9 cellular contexts compared by ENCODE assay signal in genomic region chr11:99739464-99740089, GRCh38.
DNase-seq lines count a peak whose midpoint lies in the region; ATAC-seq and TF ChIP-seq lines count a peak whose summit lies in the region.
"Had no signal": no experiment of that assay in that cellular context is flagged by ENCODE, and none has a peak within 500 bp of the region (broad histone marks: within the 10 kb centered on the region; RNA-seq: fewer than 3 reads in every experiment).

No MANE protein-coding gene starts in this region.

- H3K9me3 ChIP-seq in tibial nerve, result no peaks in the 10 kb centered on the region

- no peak overlapping the region for H3K4me3 ChIP-seq in fibroblast of villous mesenchyme (ENCODE audit: low read depth, low read length)
- no peak overlapping the region for H3K4me3 ChIP-seq in tibial nerve
- H3K4me3 ChIP-seq: lung had no signal

- ATAC-seq in GM18502 (IDR thresholded peaks at IDR 0.05; ENCODE audit: poor library complexity, unreplicated experiment), result no peak

- WGBS in tibial nerve, 2 donors, result 29 to 30% methylated on average over 4 of the region's 4 CpGs

- H3K27ac ChIP-seq in tibial nerve, result no peak overlapping the region

- H3K27me3 ChIP-seq in tibial nerve, result no peaks in the 10 kb centered on the region

- no peak for TF ChIP-seq POLR2A in tibial nerve (IDR thresholded peaks at IDR 0.05)

- H3K4me1 ChIP-seq in tibial nerve, result no peaks in the 10 kb centered on the region

- TF ChIP-seq EP300 in tibial nerve (IDR thresholded peaks at IDR 0.05), result no peak

- no peaks in the 10 kb centered on the region for H3K36me3 ChIP-seq in tibial nerve

- peak; percentile 65 for TF ChIP-seq CTCF in fibroblast of villous mesenchyme (IDR thresholded peaks at IDR 0.05; ENCODE audit: insufficient read depth, low read depth, low read length)
- TF ChIP-seq CTCF in tibial nerve (IDR thresholded peaks at IDR 0.05), result peak in 4 of 5 experiments; percentile 29 to 45 (median 40)

- peak; percentile 0 for DNase-seq in ELF-1 (ENCODE audit: low read depth, low spot score)
- peak; percentile 12 for DNase-seq in HuH-7 (ENCODE audit: low spot score)
- DNase-seq in SHP77 (lab: John Stamatoyannopoulos, UW), result peak; percentile 31 to 42
- peak; percentile 40 for DNase-seq in fibroblast of villous mesenchyme (ENCODE audit: low read depth)
- peak in 1 of 2 donors; percentile 17 for DNase-seq in tibial nerve (ENCODE audit: low spot score in 2 of 2)
- DNase-seq in stimulated activated CD4-positive, alpha-beta T cell treated with anti-CD3 and anti-CD28 coated beads, Interleukin-4, amount 100 ng/mL, for 1 hour, result no peak
- DNase-seq in 8988T, result no peak

Comparison
In these comparisons a context has a peak if more than half of its experiments do, and no peak if none do; other contexts are left out.
1. DNase-seq: peak in ELF-1 (single experiment), HuH-7 (single experiment), SHP77 (2 of 2) and fibroblast of villous mesenchyme (single experiment); none in stimulated activated CD4-positive, alpha-beta T cell treated with anti-CD3 and anti-CD28 coated beads, Interleukin-4, amount 100 ng/mL, for 1 hour (single experiment) and 8988T (single experiment).